In genomic region chr7:90891529-90891928, GRCh38 we compare ENCODE assay signal across 16 cellular contexts.
DNase-seq lines count a peak whose midpoint lies in the region; ATAC-seq, FAIRE-seq and TF ChIP-seq lines count a peak whose summit lies in the region.
"Had no signal": no experiment of that assay in that cellular context is flagged by ENCODE, and none has a peak within 500 bp of the region (broad histone marks: within the 10 kb centered on the region; RNA-seq: fewer than 3 reads in every experiment).

No MANE protein-coding gene starts in this region.

- H3K4me1 Mint-ChIP-seq in activated B cell treated with CpG ODN at 0.5 μM for 24 hours: peaks cover 49% of the 10 kb centered on the region
- peaks cover 45% of the 10 kb centered on the region for H3K4me1 Mint-ChIP-seq in stimulated activated memory B cell treated with anti-CD40 and anti-IgM and Interleukin-4, amounts not matched to agents 10 μg/mL and 1 μg/mL and 100 μg/mL, for 72 hours
- H3K4me1 Mint-ChIP-seq: CD14-positive monocyte; CD4-positive, alpha-beta memory T cell had no signal

- no peaks in the 10 kb centered on the region for H3K27me3 Mint-ChIP-seq in activated B cell treated with CpG ODN at 0.5 μM for 24 hours
- H3K27me3 Mint-ChIP-seq in stimulated activated memory B cell treated with anti-CD40 and anti-IgM and Interleukin-4, amounts not matched to agents 10 μg/mL and 1 μg/mL and 100 μg/mL, for 72 hours: no peaks in the 10 kb centered on the region
- H3K27me3 Mint-ChIP-seq: CD4-positive, alpha-beta memory T cell had no signal

- POLR2A ChIA-PET in activated B cell treated with CpG ODN at 0.5 μM for 24 hours (lab: Charles Lee): no interaction called here

- DNase-seq in Right ventricle myocardium superior (no peak), left ventricle myocardium inferior (no peak), H54 (ENCODE audit: insufficient read length, low spot score) (no peak), activated B cell treated with CpG ODN at 0.5 μM for 24 hours (no peak), cortex of kidney (lab: John Stamatoyannopoulos, UW) (no peak), SW 1271 (lab: John Stamatoyannopoulos, UW) (no peak)
- DNase-seq: 8988T; CD4-positive, alpha-beta memory T cell; DMS153; DMS79; GDM1 had no signal

- TF ChIP-seq POLR2A in H54 (IDR thresholded peaks at IDR 0.05; ENCODE audit: low read depth, low read length): no peak

- H3K36me3 ChIP-seq in left ventricle myocardium inferior: no peaks in the 10 kb centered on the region
- H3K36me3 ChIP-seq: BLaER1 had no signal

- no peaks in the 10 kb centered on the region for H3K9me3 Mint-ChIP-seq in activated B cell treated with CpG ODN at 0.5 μM for 24 hours
- no peaks in the 10 kb centered on the region for H3K9me3 Mint-ChIP-seq in stimulated activated memory B cell treated with anti-CD40 and anti-IgM and Interleukin-4, amounts not matched to agents 10 μg/mL and 1 μg/mL and 100 μg/mL, for 72 hours

- intact Hi-C loops in Right ventricle myocardium superior (cut with DNase I) (no loop called here), left ventricle myocardium inferior (cut with micrococcal nuclease) (no loop called here), activated B cell treated with CpG ODN at 0.5 μM for 24 hours (cut with micrococcal nuclease) (loop anchor here (2.0 to 5.0 kb wide), 3 partner anchors 13 to 184 kb away; no protein-coding TSS in a partner anchor)

- ATAC-seq in Right ventricle myocardium superior (ENCODE audit: poor library complexity) (peak; percentile 63), activated B cell treated with CpG ODN at 0.5 μM for 24 hours (ENCODE audit: low read depth) (no peak), HG03565 (IDR thresholded peaks at IDR 0.05; ENCODE audit: unreplicated experiment) (no peak)
- no peak for ATAC-seq in stimulated activated memory B cell treated with anti-CD40 and anti-IgM and Interleukin-4, amounts not matched to agents 10 μg/mL and 1 μg/mL and 100 μg/mL, for 72 hours

- H3K27me3 ChIP-seq in left ventricle myocardium inferior (ENCODE audit: low read depth): no peaks in the 10 kb centered on the region
- H3K27me3 ChIP-seq: BLaER1 had no signal

- H3K27ac Mint-ChIP-seq in activated B cell treated with CpG ODN at 0.5 μM for 24 hours: peak overlapping the region; percentile 73
- H3K27ac Mint-ChIP-seq in stimulated activated memory B cell treated with anti-CD40 and anti-IgM and Interleukin-4, amounts not matched to agents 10 μg/mL and 1 μg/mL and 100 μg/mL, for 72 hours: peak overlapping the region; percentile 86
- H3K27ac Mint-ChIP-seq: CD14-positive monocyte; CD4-positive, alpha-beta memory T cell had no signal

- H3K27ac ChIP-seq in left ventricle myocardium inferior (replicated peaks): no peak overlapping the region
- H3K27ac ChIP-seq: BLaER1 had no signal

- peaks cover 8% of the 10 kb centered on the region for H3K36me3 Mint-ChIP-seq in activated B cell treated with CpG ODN at 0.5 μM for 24 hours (ENCODE audit: low read depth)
- peaks cover 16% of the 10 kb centered on the region for H3K36me3 Mint-ChIP-seq in stimulated activated memory B cell treated with anti-CD40 and anti-IgM and Interleukin-4, amounts not matched to agents 10 μg/mL and 1 μg/mL and 100 μg/mL, for 72 hours
- H3K36me3 Mint-ChIP-seq: CD14-positive monocyte; CD4-positive, alpha-beta memory T cell had no signal

- peaks cover 14% of the 10 kb centered on the region for H3K4me1 ChIP-seq in left ventricle myocardium inferior
- H3K4me1 ChIP-seq: BLaER1 had no signal

- no peaks in the 10 kb centered on the region for H3K9me3 ChIP-seq in left ventricle myocardium inferior (replicated peaks)
- H3K9me3 ChIP-seq: BLaER1 had no signal

- TF ChIP-seq CTCF in left ventricle myocardium inferior (IDR thresholded peaks at IDR 0.05; ENCODE audit: borderline replicate concordance): no peak
- no peak for TF ChIP-seq CTCF in activated B cell treated with CpG ODN at 0.5 μM for 24 hours (IDR thresholded peaks at IDR 0.05)

- CTCF ChIA-PET in activated B cell treated with CpG ODN at 0.5 μM for 24 hours (lab: Charles Lee): no interaction called here

- H3K4me3 Mint-ChIP-seq in activated B cell treated with CpG ODN at 0.5 μM for 24 hours: no peak overlapping the region
- H3K4me3 Mint-ChIP-seq in stimulated activated memory B cell treated with anti-CD40 and anti-IgM and Interleukin-4, amounts not matched to agents 10 μg/mL and 1 μg/mL and 100 μg/mL, for 72 hours: no peak overlapping the region
- H3K4me3 Mint-ChIP-seq: CD14-positive monocyte; CD4-positive, alpha-beta memory T cell had no signal

- peak; percentile 38 for FAIRE-seq in H54 (lab: Jason Lieb, UNC)
- FAIRE-seq: HTR-8/SVneo had no signal

- no peak overlapping the region for H3K4me3 ChIP-seq in left ventricle myocardium inferior
- H3K4me3 ChIP-seq: BLaER1 had no signal
